ENCODE assay signal across 1 cellular context in the genomic region with DNA sequence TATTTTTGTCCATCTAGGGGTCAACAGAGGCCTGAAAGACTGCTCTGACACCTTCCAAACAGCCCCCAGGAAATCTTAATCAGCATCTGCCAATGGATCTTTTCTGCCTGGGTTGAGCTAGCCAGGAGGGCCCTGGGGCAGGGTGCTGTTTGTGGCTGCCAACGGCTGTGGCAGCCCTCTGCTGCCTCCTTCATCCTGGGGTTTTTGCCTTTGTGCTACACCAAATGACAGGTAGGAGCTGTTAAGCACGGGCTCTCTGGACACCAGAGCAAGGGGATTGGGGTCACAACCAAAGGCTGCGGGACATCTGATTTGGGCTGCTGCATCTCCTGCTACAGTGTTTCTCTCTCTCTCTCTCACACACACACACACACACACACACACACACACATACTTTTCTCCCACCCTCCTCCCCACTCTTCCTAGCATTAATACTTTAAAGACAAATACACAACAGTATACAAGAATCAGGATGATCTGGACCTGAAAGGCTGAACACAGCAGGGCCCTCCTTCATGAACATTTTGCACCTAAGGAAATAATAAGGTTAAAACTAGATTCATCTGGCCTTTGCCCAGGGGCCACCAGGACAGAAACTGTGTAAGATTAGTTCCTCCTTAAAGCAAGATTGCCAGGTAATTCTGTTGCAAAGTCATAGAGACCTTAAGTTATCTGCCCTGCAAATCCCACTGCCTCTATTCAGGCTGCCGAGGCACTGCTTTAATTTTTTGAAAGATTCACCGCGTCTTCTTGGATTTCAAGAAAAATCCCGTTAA.
TF ChIP-seq lines count a peak whose summit lies in the region.

No MANE protein-coding gene starts in this region.

TF ChIP-seq in HepG2, 621 proteins besides CTCF, POLR2A, EP300 and RAD21:
- no peak for TF ChIP-seq ETV6 (CRISPR knock-in tag; conservative IDR thresholded peaks at IDR 0.05)
- TF ChIP-seq SKI (IDR thresholded peaks at IDR 0.05; ENCODE audit: partially characterized antibody) = no peak
- TF ChIP-seq, protein P1, sequence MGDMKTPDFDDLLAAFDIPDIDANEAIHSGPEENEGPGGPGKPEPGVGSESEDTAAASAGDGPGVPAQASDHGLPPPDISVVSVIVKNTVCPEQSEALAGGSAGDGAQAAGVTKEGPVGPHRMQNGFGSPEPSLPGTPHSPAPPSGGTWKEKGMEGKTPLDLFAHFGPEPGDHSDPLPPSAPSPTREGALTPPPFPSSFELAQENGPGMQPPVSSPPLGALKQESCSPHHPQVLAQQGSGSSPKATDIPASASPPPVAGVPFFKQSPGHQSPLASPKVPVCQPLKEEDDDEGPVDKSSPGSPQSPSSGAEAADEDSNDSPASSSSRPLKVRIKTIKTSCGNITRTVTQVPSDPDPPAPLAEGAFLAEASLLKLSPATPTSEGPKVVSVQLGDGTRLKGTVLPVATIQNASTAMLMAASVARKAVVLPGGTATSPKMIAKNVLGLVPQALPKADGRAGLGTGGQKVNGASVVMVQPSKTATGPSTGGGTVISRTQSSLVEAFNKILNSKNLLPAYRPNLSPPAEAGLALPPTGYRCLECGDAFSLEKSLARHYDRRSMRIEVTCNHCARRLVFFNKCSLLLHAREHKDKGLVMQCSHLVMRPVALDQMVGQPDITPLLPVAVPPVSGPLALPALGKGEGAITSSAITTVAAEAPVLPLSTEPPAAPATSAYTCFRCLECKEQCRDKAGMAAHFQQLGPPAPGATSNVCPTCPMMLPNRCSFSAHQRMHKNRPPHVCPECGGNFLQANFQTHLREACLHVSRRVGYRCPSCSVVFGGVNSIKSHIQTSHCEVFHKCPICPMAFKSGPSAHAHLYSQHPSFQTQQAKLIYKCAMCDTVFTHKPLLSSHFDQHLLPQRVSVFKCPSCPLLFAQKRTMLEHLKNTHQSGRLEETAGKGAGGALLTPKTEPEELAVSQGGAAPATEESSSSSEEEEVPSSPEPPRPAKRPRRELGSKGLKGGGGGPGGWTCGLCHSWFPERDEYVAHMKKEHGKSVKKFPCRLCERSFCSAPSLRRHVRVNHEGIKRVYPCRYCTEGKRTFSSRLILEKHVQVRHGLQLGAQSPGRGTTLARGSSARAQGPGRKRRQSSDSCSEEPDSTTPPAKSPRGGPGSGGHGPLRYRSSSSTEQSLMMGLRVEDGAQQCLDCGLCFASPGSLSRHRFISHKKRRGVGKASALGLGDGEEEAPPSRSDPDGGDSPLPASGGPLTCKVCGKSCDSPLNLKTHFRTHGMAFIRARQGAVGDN (CRISPR knock-in tag; IDR thresholded peaks at IDR 0.05) = 0 out of 2 replicates have a peak, but pooled peaks have one; percentile 10
- no peak for TF ChIP-seq HNRNPH1 (optimal IDR thresholded peaks at IDR 0.05; ENCODE audit: low read depth, low read length)
